ENCODE assay signal across 34 cellular contexts in the genomic region with DNA sequence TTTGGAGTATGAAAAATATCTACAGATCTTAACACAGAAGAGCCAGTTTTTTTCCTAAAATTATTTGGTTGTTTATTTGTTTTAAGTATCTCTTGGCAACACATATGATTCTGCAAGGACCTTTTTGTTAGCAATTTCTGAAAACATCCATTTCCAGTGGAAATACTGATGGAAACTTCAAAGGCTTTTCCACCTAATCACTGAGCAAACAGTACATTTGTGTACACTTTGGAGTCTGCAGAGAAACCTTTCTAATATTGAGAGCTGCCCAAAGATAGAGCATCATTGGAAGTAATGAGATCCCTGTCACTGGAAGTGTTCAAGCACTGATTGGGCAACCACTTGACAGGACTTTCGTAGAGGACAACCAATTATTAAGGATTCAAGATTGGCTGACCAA.
"Had no signal": no experiment of that assay in that cellular context is flagged by ENCODE, and none has a peak within 500 bp of the region (broad histone marks: within the 10 kb centered on the region; RNA-seq: fewer than 3 reads in every experiment).

No MANE protein-coding gene starts in this region.

- H3K27me3 ChIP-seq: MG63 had no signal

- H3K36me3 ChIP-seq: MG63 had no signal

- DNase-seq: Karpas-422, Kasumi-1, MG63, MM.1S, MV-4-11, NCI-H1048, NCI-H1092, NCI-H1092 treated with DMSO at 0.1 percent for 48 hours, NCI-H1105, NCI-H1105 treated with DMSO at 0.1 percent for 48 hours, NCI-H1417, NCI-H1417 treated with DMSO at 0.1 percent for 48 hours, NCI-H1436, NCI-H1436 treated with DMSO at 0.1 percent for 48 hours, NCI-H146, NCI-H1694, NCI-H1694 treated with DMSO at 0.1 percent for 48 hours, NCI-H187, NCI-H187 treated with DMSO at 0.1 percent for 48 hours, NCI-H1930, NCI-H2029, NCI-H2029 treated with DMSO at 0.1 percent for 48 hours, NCI-H2081, NCI-H2081 treated with DMSO at 0.1 percent for 48 hours, NCI-H2107, NCI-H2171, NCI-H2171 treated with DMSO at 0.1 percent for 48 hours, NCI-H2227 treated with DMSO at 0.1 percent for 48 hours, NCI-H226, NCI-H345, NCI-H446 treated with DMSO at 0.1 percent for 48 hours, NCI-H510A, NCI-H510A treated with DMSO at 0.1 percent for 48 hours, NCI-H524 had no signal

- H3K9me3 ChIP-seq: MG63 had no signal

- H3K4me3 ChIP-seq: MG63 had no signal
